Comparison of ENCODE assay signal across 20 cellular contexts in genomic region chr6:4965506-4966389, GRCh38.
"Had no signal": no experiment of that assay in that cellular context is flagged by ENCODE, and none has a peak within 500 bp of the region (broad histone marks: within the 10 kb centered on the region; RNA-seq: fewer than 3 reads in every experiment).

No MANE protein-coding gene starts in this region.

- H3K4me1 ChIP-seq: left ventricle myocardium inferior, right atrium auricular region had no signal

- H2AFZ ChIP-seq: hepatocyte had no signal

- H3K4me3 Mint-ChIP-seq: activated B cell treated with CpG ODN at 0.5 μM for 24 hours; activated T-helper 17 cell treated with anti-CD3 and anti-CD28 coated beads, Interleukin-2, amount 50 U/mL, for 72 hours; mesothelial cell of epicardium; naive thymus-derived CD8-positive, alpha-beta T cell; stimulated activated naive CD8-positive, alpha-beta T cell treated with anti-CD3 and anti-CD28 coated beads, Interleukin-15, Interleukin-2, amounts not matched to agents 100 ng/mL and 50 ng/mL, for 24 hours had no signal

- H3K27ac Mint-ChIP-seq: activated B cell treated with CpG ODN at 0.5 μM for 24 hours; activated naive CD4-positive, alpha-beta T cell treated with anti-CD3 and anti-CD28 coated beads, Interleukin-2, amount 50 U/mL, for 72 hours; activated T-helper 17 cell treated with anti-CD3 and anti-CD28 coated beads, Interleukin-2, amount 50 U/mL, for 72 hours; mesothelial cell of epicardium; naive thymus-derived CD8-positive, alpha-beta T cell; stimulated activated naive CD8-positive, alpha-beta T cell treated with anti-CD3 and anti-CD28 coated beads, Interleukin-15, Interleukin-2, amounts not matched to agents 100 ng/mL and 50 ng/mL, for 24 hours had no signal

- H3K4me3 ChIP-seq: hepatocyte, left ventricle myocardium inferior, ovary, psoas muscle, right atrium auricular region, tibial artery had no signal

- H3K9me3 Mint-ChIP-seq: activated B cell treated with CpG ODN at 0.5 μM for 24 hours; activated naive CD4-positive, alpha-beta T cell treated with anti-CD3 and anti-CD28 coated beads, Interleukin-2, amount 50 U/mL, for 72 hours; stimulated activated naive CD8-positive, alpha-beta T cell treated with anti-CD3 and anti-CD28 coated beads, Interleukin-15, Interleukin-2, amounts not matched to agents 100 ng/mL and 50 ng/mL, for 24 hours had no signal

- H3K4me2 ChIP-seq: hepatocyte had no signal

- DNase-seq: activated B cell treated with CpG ODN at 0.5 μM for 24 hours; activated CD4-positive, alpha-beta T cell treated with anti-CD3 and anti-CD28 coated beads for 4 hours; activated CD4-positive, alpha-beta T cell treated with anti-CD3 and anti-CD28 coated beads, Interleukin-2, amount 50 U/mL, for 48 hours; central memory CD4-positive, alpha-beta T cell; effector memory CD4-positive, alpha-beta T cell; glutamatergic neuron; left ventricle myocardium inferior; naive thymus-derived CD8-positive, alpha-beta T cell; ovary; psoas muscle; stimulated activated CD4-positive, alpha-beta T cell treated with anti-CD3 and anti-CD28 coated beads, Interleukin-12 subunit alpha, Interleukin-12 subunit beta, amount 100 ng/mL, for 4 hours; T-helper 9 cell had no signal

- H3K27me3 ChIP-seq: hepatocyte, ovary, right atrium auricular region, tibial artery had no signal

- H3K9me3 ChIP-seq: left ventricle myocardium inferior, ovary, psoas muscle, right atrium auricular region, tibial artery had no signal

- H3K36me3 Mint-ChIP-seq: activated naive CD4-positive, alpha-beta T cell treated with anti-CD3 and anti-CD28 coated beads, Interleukin-2, amount 50 U/mL, for 72 hours; mesothelial cell of epicardium; naive thymus-derived CD8-positive, alpha-beta T cell had no signal

- H3K27ac ChIP-seq: hepatocyte, left ventricle myocardium inferior, ovary, psoas muscle, right atrium auricular region, tibial artery had no signal

- H3K27me3 Mint-ChIP-seq: activated B cell treated with CpG ODN at 0.5 μM for 24 hours had no signal

- H3K36me3 ChIP-seq: left ventricle myocardium inferior, ovary, right atrium auricular region, tibial artery had no signal

- ATAC-seq: activated naive CD4-positive, alpha-beta T cell treated with anti-CD3 and anti-CD28 coated beads, Interleukin-2, amount 50 U/mL, for 72 hours; activated T-helper 17 cell treated with anti-CD3 and anti-CD28 coated beads, Interleukin-2, amount 50 U/mL, for 72 hours; esophagus mucosa; naive thymus-derived CD8-positive, alpha-beta T cell had no signal

- H3K4me1 Mint-ChIP-seq: activated B cell treated with CpG ODN at 0.5 μM for 24 hours; activated T-helper 17 cell treated with anti-CD3 and anti-CD28 coated beads, Interleukin-2, amount 50 U/mL, for 72 hours had no signal

- H3K79me2 ChIP-seq: hepatocyte had no signal
